14 cellular contexts compared by ENCODE assay signal in genomic region chr5:112532654-112533314, GRCh38.
A peak's percentile ranks its signal among the peaks of the same experiment; 100 is the strongest.
DNase-seq lines count a peak whose midpoint lies in the region; ATAC-seq, FAIRE-seq and TF ChIP-seq lines count a peak whose summit lies in the region.
"Had no signal": no experiment of that assay in that cellular context is flagged by ENCODE, and none has a peak within 500 bp of the region (broad histone marks: within the 10 kb centered on the region; RNA-seq: fewer than 3 reads in every experiment).

No MANE protein-coding gene starts in this region.

- no peak for FAIRE-seq in frontal cortex (lab: Jason Lieb, UNC)

- peak overlapping the region; percentile 64 for H3K4me3 Mint-ChIP-seq in stimulated activated memory B cell treated with anti-CD40 and anti-IgM and Interleukin-4, amounts not matched to agents 10 μg/mL and 1 μg/mL and 100 μg/mL, for 72 hours
- H3K4me3 Mint-ChIP-seq in activated naive CD8-positive, alpha-beta T cell treated with anti-CD3 and anti-CD28 coated beads for 36 hours: no peak overlapping the region
- H3K4me3 Mint-ChIP-seq: CD4-positive, alpha-beta T cell; type B pancreatic cell had no signal

- H3K27ac ChIP-seq in OCI-LY3 (ENCODE audit: low read length): peak overlapping the region; percentile 81
- H3K27ac ChIP-seq: SK-N-MC had no signal

- H3K36me3 ChIP-seq in OCI-LY3 (replicated peaks; ENCODE audit: low read depth, low read length): peaks cover 5% of the 10 kb centered on the region

- H3K79me2 ChIP-seq in OCI-LY3 (ENCODE audit: low read length): no peaks in the 10 kb centered on the region

- H3K27ac Mint-ChIP-seq in stimulated activated memory B cell treated with anti-CD40 and anti-IgM and Interleukin-4, amounts not matched to agents 10 μg/mL and 1 μg/mL and 100 μg/mL, for 72 hours: peak overlapping the region; percentile 94
- no peak overlapping the region for H3K27ac Mint-ChIP-seq in activated naive CD8-positive, alpha-beta T cell treated with anti-CD3 and anti-CD28 coated beads for 36 hours
- H3K27ac Mint-ChIP-seq: CD4-positive, alpha-beta T cell; type B pancreatic cell had no signal

- no peaks in the 10 kb centered on the region for H3K9me3 ChIP-seq in OCI-LY3 (ENCODE audit: insufficient read depth, low read length)

- no peaks in the 10 kb centered on the region for H4K20me1 ChIP-seq in OCI-LY3 (ENCODE audit: insufficient read depth, low read length)

- DNase-seq in activated naive CD8-positive, alpha-beta T cell treated with anti-CD3 and anti-CD28 coated beads for 36 hours: no peak
- DNase-seq in C1 segment of cervical spinal cord (lab: John Stamatoyannopoulos, UW) (no peak), frontal cortex (ENCODE audit: low spot score in 2 of 2) (no peak)
- DNase-seq: activated effector memory CD4-positive, alpha-beta T cell treated with anti-CD3 and anti-CD28 coated beads, Interleukin-2, amount 50 U/mL, for 16 hours; CD4-positive, alpha-beta T cell; hippocampal formation; Kasumi-1; NCI-H2029 treated with DMSO at 0.1 percent for 48 hours had no signal

- H2AFZ ChIP-seq in OCI-LY3 (ENCODE audit: low read depth, low read length): no peak overlapping the region

- peaks cover 48% of the 10 kb centered on the region for H3K4me1 ChIP-seq in OCI-LY3 (ENCODE audit: low read length)

- H3K27me3 ChIP-seq in OCI-LY3 (ENCODE audit: low read depth, low read length): no peaks in the 10 kb centered on the region

- no peaks in the 10 kb centered on the region for H3K9me3 Mint-ChIP-seq in stimulated activated memory B cell treated with anti-CD40 and anti-IgM and Interleukin-4, amounts not matched to agents 10 μg/mL and 1 μg/mL and 100 μg/mL, for 72 hours
- no peaks in the 10 kb centered on the region for H3K9me3 Mint-ChIP-seq in activated naive CD8-positive, alpha-beta T cell treated with anti-CD3 and anti-CD28 coated beads for 36 hours
- H3K9me3 Mint-ChIP-seq: CD4-positive, alpha-beta T cell; type B pancreatic cell had no signal

- no peaks in the 10 kb centered on the region for H3K27me3 Mint-ChIP-seq in stimulated activated memory B cell treated with anti-CD40 and anti-IgM and Interleukin-4, amounts not matched to agents 10 μg/mL and 1 μg/mL and 100 μg/mL, for 72 hours
- H3K27me3 Mint-ChIP-seq in activated naive CD8-positive, alpha-beta T cell treated with anti-CD3 and anti-CD28 coated beads for 36 hours: no peaks in the 10 kb centered on the region
- H3K27me3 Mint-ChIP-seq: type B pancreatic cell had no signal

- H3K4me3 ChIP-seq in OCI-LY3 (ENCODE audit: low read length): peak overlapping the region; percentile 50
- H3K4me3 ChIP-seq: SK-N-MC had no signal

- peak overlapping the region; percentile 53 for H3K4me2 ChIP-seq in OCI-LY3 (ENCODE audit: low read length)

- peak overlapping the region; percentile 67 for H3K9ac ChIP-seq in OCI-LY3 (ENCODE audit: low read length)

- H3K36me3 Mint-ChIP-seq in stimulated activated memory B cell treated with anti-CD40 and anti-IgM and Interleukin-4, amounts not matched to agents 10 μg/mL and 1 μg/mL and 100 μg/mL, for 72 hours: peaks cover 6% of the 10 kb centered on the region
- H3K36me3 Mint-ChIP-seq in activated naive CD8-positive, alpha-beta T cell treated with anti-CD3 and anti-CD28 coated beads for 36 hours: no peaks in the 10 kb centered on the region
- H3K36me3 Mint-ChIP-seq: type B pancreatic cell had no signal

- H3K4me1 Mint-ChIP-seq in stimulated activated memory B cell treated with anti-CD40 and anti-IgM and Interleukin-4, amounts not matched to agents 10 μg/mL and 1 μg/mL and 100 μg/mL, for 72 hours: peaks cover 63% of the 10 kb centered on the region
- H3K4me1 Mint-ChIP-seq in activated naive CD8-positive, alpha-beta T cell treated with anti-CD3 and anti-CD28 coated beads for 36 hours: peaks cover 6% of the 10 kb centered on the region

- ATAC-seq in GM18858 (IDR thresholded peaks at IDR 0.05; ENCODE audit: unreplicated experiment) (peak; percentile 37), HG02759 (IDR thresholded peaks at IDR 0.05; ENCODE audit: unreplicated experiment) (peak; percentile 29)
- peak; percentile 62 for ATAC-seq in stimulated activated memory B cell treated with anti-CD40 and anti-IgM and Interleukin-4, amounts not matched to agents 10 μg/mL and 1 μg/mL and 100 μg/mL, for 72 hours

- TF ChIP-seq CTCF in OCI-LY3 (IDR thresholded peaks at IDR 0.05; ENCODE audit: low read depth, low read length): no peak
